In the genomic region with DNA sequence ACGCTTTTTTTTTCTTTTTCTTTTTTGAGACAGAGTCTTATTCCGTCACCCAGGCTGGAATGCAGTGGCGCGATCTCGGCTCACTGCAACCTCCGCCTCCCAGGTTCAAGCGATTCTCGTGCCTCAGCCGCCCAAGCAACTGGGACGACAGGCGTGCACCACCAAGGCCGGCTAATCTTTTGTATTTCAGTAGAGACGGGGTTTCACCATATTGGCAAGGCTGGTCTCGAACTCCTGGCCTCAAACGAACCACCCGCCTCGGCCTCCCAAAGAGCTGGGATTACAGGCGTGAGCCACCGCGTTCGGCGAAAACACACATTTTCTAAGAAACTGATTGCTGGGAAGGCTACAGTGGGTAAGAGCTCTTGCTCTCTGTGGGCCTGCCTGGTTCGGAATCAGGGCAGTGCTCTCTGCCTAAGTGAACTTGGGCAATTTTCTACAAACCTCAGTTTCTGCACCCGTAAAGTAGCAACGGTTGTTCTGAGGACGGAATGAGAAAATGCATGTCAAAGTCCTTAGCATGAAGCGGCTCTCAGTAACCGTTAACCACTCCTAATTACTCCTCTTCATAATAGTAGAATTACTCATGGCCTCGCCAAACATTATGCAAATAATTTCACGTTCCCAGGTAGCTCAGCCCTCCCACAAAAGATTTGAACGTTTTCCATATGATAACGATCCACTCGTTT, we compare ENCODE assay signal across 8 cellular contexts. TPM values are rescaled to one million over a fixed set of nuclear protein-coding genes. Genes with fewer than 3 reads are reported as not detected.
DNase-seq lines count a peak whose midpoint lies in the region; ATAC-seq and TF ChIP-seq lines count a peak whose summit lies in the region.

No MANE protein-coding gene starts in this region.

- no peaks in the 10 kb centered on the region for H3K9me3 ChIP-seq in effector memory CD4-positive, alpha-beta T cell (ENCODE audit: control insufficient read depth, low read length)

- no peaks in the 10 kb centered on the region for H3K36me3 ChIP-seq in effector memory CD4-positive, alpha-beta T cell (ENCODE audit: control insufficient read depth, insufficient read depth, low read length)

- peak; percentile 52 for ATAC-seq in omental fat pad (ENCODE audit: low FRiP score)
- no peak for ATAC-seq in GM19455 (IDR thresholded peaks at IDR 0.05; ENCODE audit: unreplicated experiment)
- no peak for ATAC-seq in GM19467 (IDR thresholded peaks at IDR 0.05; ENCODE audit: unreplicated experiment)
- ATAC-seq in GM21423 (IDR thresholded peaks at IDR 0.05; ENCODE audit: unreplicated experiment): no peak

- no peak for TF ChIP-seq CTCF in LNCaP clone FGC (IDR thresholded peaks at IDR 0.05; ENCODE audit: control insufficient read depth, extremely low read depth, insufficient read depth)
- no peak for TF ChIP-seq CTCF in omental fat pad (IDR thresholded peaks at IDR 0.05)

- peaks cover 9% of the 10 kb centered on the region for H3K4me1 ChIP-seq in effector memory CD4-positive, alpha-beta T cell (ENCODE audit: control insufficient read depth, insufficient read depth, low read length, poor library complexity, severe bottlenecking)

- DNase-seq in LNCaP clone FGC (ENCODE audit: low read depth) (no peak), omental fat pad (ENCODE audit: low spot score) (no peak), iPS-NIHi7 (ENCODE audit: extremely low spot score) (no peak)
- DNase-seq in effector memory CD4-positive, alpha-beta T cell: no peak

- in situ Hi-C loops in GM18951 (cut with MboI; ENCODE audit: low sequenced_read_pairs, unreplicated experiment): loop anchor here (10.0 kb wide), 1 partner anchor 54 kb away; no protein-coding TSS in a partner anchor

- TF ChIP-seq POLR2A in GM18951 (IDR thresholded peaks at IDR 0.05; ENCODE audit: extremely low read depth, insufficient read depth, insufficient read length): peak; percentile 16

- H3K4me3 ChIP-seq in LNCaP clone FGC (ENCODE audit: low read depth, low read length): peak overlapping the region; percentile 76
- peak overlapping the region; percentile 83 for H3K4me3 ChIP-seq in effector memory CD4-positive, alpha-beta T cell (ENCODE audit: insufficient read depth, low read depth, low read length, poor library complexity, severe bottlenecking)

- H3K27me3 ChIP-seq in effector memory CD4-positive, alpha-beta T cell (replicated peaks; ENCODE audit: control insufficient read depth, insufficient read depth, low read length, poor library complexity, severe bottlenecking): no peaks in the 10 kb centered on the region

- H3K27ac ChIP-seq in effector memory CD4-positive, alpha-beta T cell (ENCODE audit: insufficient read depth, low read length, poor library complexity, severe bottlenecking): peak overlapping the region; percentile 77

RNA-seq across cellular contexts. Expression of a gene that starts 1.0 kb away (rescaled TPM):
- total RNA-seq in omental fat pad: 1 to 10 TPM in 3 of 4 donors, not detected in 1; 1.3 to 5.4 (median 2.8) TPM
